8 cellular contexts compared by ENCODE assay signal in the genomic region with DNA sequence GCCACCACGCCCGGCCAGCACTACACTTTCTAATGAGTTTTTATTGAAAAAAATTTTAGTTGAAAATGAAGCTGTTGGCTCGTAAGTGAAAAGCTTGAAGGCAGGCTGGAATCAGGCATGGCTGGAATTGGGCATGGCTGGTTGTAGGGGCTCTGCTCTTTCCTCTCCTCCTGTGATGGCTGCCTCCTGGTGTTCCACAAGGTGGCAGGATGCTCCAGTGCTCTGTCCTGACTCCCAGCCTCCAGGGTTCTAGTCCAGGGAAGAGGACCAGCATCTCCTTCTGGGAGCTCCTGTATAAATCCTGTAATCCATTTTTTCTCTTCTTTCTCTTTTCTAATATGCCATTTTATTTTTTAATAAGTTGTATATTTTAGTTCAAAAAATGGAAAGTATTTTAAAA. TPM values are rescaled to one million over a fixed set of nuclear protein-coding genes. Genes with fewer than 3 reads are reported as not detected.
DNase-seq lines count a peak whose midpoint lies in the region; ATAC-seq and TF ChIP-seq lines count a peak whose summit lies in the region.

No MANE protein-coding gene starts in this region.

- in situ Hi-C loops in ACHN (cut with HindIII; ENCODE audit: low pct_ligation_motif_present, low pct_unique_long_range_greater_than_20kb, low sequenced_read_pairs) = no loop called here

- TF ChIP-seq POLR2A in Peyer's patch (IDR thresholded peaks at IDR 0.05) = no peak

- no peaks in the 10 kb centered on the region for H3K4me1 ChIP-seq in Peyer's patch

- no peaks in the 10 kb centered on the region for H3K27me3 ChIP-seq in Peyer's patch

- H3K36me3 ChIP-seq in Peyer's patch = peaks cover 0 to 13% (median 0%) of the 10 kb centered on the region in 3 donors

- no peaks in the 10 kb centered on the region for H3K9me3 ChIP-seq in Peyer's patch

- TF ChIP-seq CTCF in GM12875 (IDR thresholded peaks at IDR 0.05; ENCODE audit: borderline replicate concordance, insufficient read depth, low read depth, low read length) (peak; percentile 47; the same call in 1 of the 2 replicates), Peyer's patch (IDR thresholded peaks at IDR 0.05) (peak in 4 of 6 experiments; percentile 19 to 44 (median 28))

- peak; percentile 52 for DNase-seq in ACHN
- DNase-seq in Peyer's patch = no peak
- peak; percentile 12 for DNase-seq in glomerular endothelial cell (ENCODE audit: extremely low read depth, low read depth, low spot score)
- DNase-seq in epidermal melanocyte (ENCODE audit: insufficient read length, low spot score) = no peak
- no peak for DNase-seq in NOMO-1 (lab: John Stamatoyannopoulos, UW; ENCODE audit: unreplicated experiment in 2 of 2)

- H3K4me3 ChIP-seq in GM12875 (ENCODE audit: low read depth, low read length) (no peak overlapping the region), Peyer's patch (no peak overlapping the region)

- ATAC-seq in HG03159 (IDR thresholded peaks at IDR 0.05; ENCODE audit: unreplicated experiment) = no peak
- ATAC-seq in GM21526 (IDR thresholded peaks at IDR 0.05; ENCODE audit: low FRiP score, unreplicated experiment) = no peak

- no peak overlapping the region for H3K27ac ChIP-seq in Peyer's patch

RNA-seq across cellular contexts. Expression of a gene that starts 57.2 kb away (rescaled TPM):
- total RNA-seq in Peyer's patch (10 to 100 TPM; 19.5 to 42.6 (median 24.9) TPM), glomerular endothelial cell (6.8 and 18.0 TPM in 2 replicates)

RNA-seq across cellular contexts. Expression of a gene that starts 57.5 kb away (rescaled TPM):
- total RNA-seq in Peyer's patch (10 to 100 TPM; 14.5 to 27.2 (median 21.5) TPM), glomerular endothelial cell (10.0 and 14.0 TPM in 2 replicates)

Comparison
In these comparisons a context has a peak if more than half of its experiments do, and no peak if none do; other contexts are left out.
1. DNase-seq: peak in ACHN (single experiment) and glomerular endothelial cell (single experiment); none in Peyer's patch (0 of 3), epidermal melanocyte (single experiment) and NOMO-1 (0 of 2).